In the genomic region with DNA sequence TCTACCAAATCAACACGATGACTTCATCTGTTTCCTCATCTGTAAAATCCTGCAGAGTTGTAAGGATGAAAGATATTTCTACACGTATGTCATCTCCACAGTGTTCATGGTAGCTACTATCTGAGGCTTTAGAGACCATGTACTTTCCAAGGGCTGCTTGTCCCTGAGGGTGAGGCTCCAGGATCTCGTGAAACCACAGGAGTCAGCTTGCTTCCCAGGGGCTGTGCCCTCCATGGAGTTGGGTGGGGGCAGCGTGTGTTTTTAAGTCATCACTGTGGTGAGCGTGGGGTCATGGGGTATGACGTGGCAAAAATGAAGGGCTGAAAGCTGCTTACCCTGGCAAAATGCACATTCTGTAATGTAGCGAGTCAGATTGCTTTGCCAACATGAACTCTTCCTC, we compare ENCODE assay signal across 14 cellular contexts.
A peak's percentile ranks its signal among the peaks of the same experiment; 100 is the strongest.
DNase-seq lines count a peak whose midpoint lies in the region; ATAC-seq, FAIRE-seq and TF ChIP-seq lines count a peak whose summit lies in the region.
"Had no signal": no experiment of that assay in that cellular context is flagged by ENCODE, and none has a peak within 500 bp of the region (broad histone marks: within the 10 kb centered on the region; RNA-seq: fewer than 3 reads in every experiment).

No MANE protein-coding gene starts in this region.

- peak overlapping the region; percentile 60; the same call in 1 of the 2 replicates for H2BK5ac ChIP-seq in H1 (ENCODE audit: low read depth, low read length)

- H3K9me3 ChIP-seq in H1 (ENCODE audit: insufficient read depth in 2 of 2, low read depth in 1 of 2, low read length in 1 of 2) (no peaks in the 10 kb centered on the region), mucosa of descending colon (no peaks in the 10 kb centered on the region), left ventricle myocardium inferior (replicated peaks) (no peaks in the 10 kb centered on the region)

- H3K4ac ChIP-seq in H1 (replicated peaks; ENCODE audit: insufficient read length, low read depth, low read length) = no peak overlapping the region

- no peaks in the 10 kb centered on the region; a peak in 1 of 7 replicates for H3K27me3 ChIP-seq in H1 (replicated peaks in 1 of 4; ENCODE audit: control insufficient read depth in 3 of 4, extremely low read depth in 1 of 4, insufficient read depth in 3 of 4, low read length in 3 of 4)
- H3K27me3 ChIP-seq in left ventricle myocardium inferior (ENCODE audit: low read depth) = no peaks in the 10 kb centered on the region

- no peak overlapping the region for H2AK5ac ChIP-seq in H1 (ENCODE audit: low read depth, low read length)

- H3K4me3 Mint-ChIP-seq in osteocyte (ENCODE audit: unreplicated experiment) = no peak overlapping the region
- H3K4me3 Mint-ChIP-seq: neural crest cell; stimulated activated naive CD8-positive, alpha-beta T cell treated with anti-CD3 and anti-CD28 coated beads, Interleukin-15, amount 100 ng/mL, for 72 hours had no signal

- POLR2A ChIA-PET in H1 (lab: Charles Lee; ENCODE audit: partially characterized antibody) = no interaction called here

- H3K79me1 ChIP-seq in H1 (ENCODE audit: low read depth, low read length) = no peaks in the 10 kb centered on the region; the same call in 1 of the 2 replicates

- H3K27me3 Mint-ChIP-seq in osteocyte (ENCODE audit: unreplicated experiment) = no peaks in the 10 kb centered on the region

- no peaks in the 10 kb centered on the region for H3K23me2 ChIP-seq in H1 (ENCODE audit: low read depth, low read length)

- intact Hi-C loops in mucosa of descending colon (cut with DNase I, micrococcal nuclease) (no loop called here), left ventricle myocardium inferior (cut with micrococcal nuclease) (no loop called here)

- CTCF ChIA-PET in H1 (lab: Charles Lee; ENCODE audit: partially characterized antibody) = interaction anchor here (0.6 to 2.7 kb wide), 7 partner anchors 9 to 79 kb away, joined by 3 to 9 read pairs (median 4); no protein-coding TSS in a partner anchor

- peak overlapping the region; percentile 96 for H3K27ac Mint-ChIP-seq in osteocyte (ENCODE audit: unreplicated experiment)
- H3K27ac Mint-ChIP-seq: stimulated activated naive CD8-positive, alpha-beta T cell treated with anti-CD3 and anti-CD28 coated beads, Interleukin-15, amount 100 ng/mL, for 72 hours had no signal

- FAIRE-seq in H1 (lab: Jason Lieb, UNC) = no peak

- no peak overlapping the region for H3K56ac ChIP-seq in H1 (replicated peaks; ENCODE audit: insufficient read length, low read depth, low read length)

- no peak overlapping the region for H2BK15ac ChIP-seq in H1 (ENCODE audit: low read length)

- no peak overlapping the region for H3K23ac ChIP-seq in H1 (ENCODE audit: insufficient read length)

- ATAC-seq in mucosa of descending colon = no peak
- ATAC-seq in GM21390 (IDR thresholded peaks at IDR 0.05; ENCODE audit: unreplicated experiment) = no peak
- ATAC-seq: stimulated activated naive CD8-positive, alpha-beta T cell treated with anti-CD3 and anti-CD28 coated beads, Interleukin-15, amount 100 ng/mL, for 72 hours had no signal

- DNase-seq in EL (peak; percentile 98), RPMI7951 (ENCODE audit: low read depth) (peak; percentile 94), H1 (ENCODE audit: low read depth in 1 of 2, low spot score in 2 of 2) (no peak), osteocyte (ENCODE audit: extremely low spot score, unreplicated experiment) (no peak), mucosa of descending colon (no peak), left ventricle myocardium inferior (no peak), nucleus accumbens (lab: John Stamatoyannopoulos, UW) (no peak)
- DNase-seq: DMS153; effector CD8-positive, alpha-beta T cell; RPMI8226; stimulated activated CD4-positive, alpha-beta T cell treated with anti-CD3 and anti-CD28 coated beads, Interleukin-2, amount 100 ng/mL, for 24 hours; stimulated activated naive CD8-positive, alpha-beta T cell treated with anti-CD3 and anti-CD28 coated beads, Interleukin-15, amount 100 ng/mL, for 72 hours had no signal

- peaks cover 78% of the 10 kb centered on the region for H3K4me1 Mint-ChIP-seq in osteocyte (ENCODE audit: unreplicated experiment)
- H3K4me1 Mint-ChIP-seq: stimulated activated naive CD8-positive, alpha-beta T cell treated with anti-CD3 and anti-CD28 coated beads, Interleukin-15, amount 100 ng/mL, for 72 hours had no signal

- H3K27ac ChIP-seq in H1 (ENCODE audit: low read depth, low read length) (no peak overlapping the region), left ventricle myocardium inferior (replicated peaks) (no peak overlapping the region)

- no peak overlapping the region for H3K14ac ChIP-seq in H1 (ENCODE audit: insufficient read length)

- H4K5ac ChIP-seq in H1 (ENCODE audit: insufficient read length, low read depth, low read length) = no peak overlapping the region

- H3K79me2 ChIP-seq in H1 (ENCODE audit: control insufficient read depth in 1 of 2, insufficient read depth in 2 of 2, low read length in 2 of 2) = no peaks in the 10 kb centered on the region

- TF ChIP-seq EP300 in H1 (IDR thresholded peaks at IDR 0.05; ENCODE audit: borderline replicate concordance in 1 of 2, low read depth in 2 of 2, low read length in 2 of 2) = no peak

- peak overlapping the region in 1 of 4 experiments; percentile 24; a peak in 1 of 8 replicates for H3K4me3 ChIP-seq in H1 (ENCODE audit: extremely low read depth in 1 of 4, insufficient read depth in 2 of 4, low read depth in 3 of 4, low read length in 4 of 4)
- H3K4me3 ChIP-seq in mucosa of descending colon = no peak overlapping the region
- no peak overlapping the region for H3K4me3 ChIP-seq in left ventricle myocardium inferior

- H3K36me3 Mint-ChIP-seq in osteocyte (ENCODE audit: unreplicated experiment) = peaks cover 14% of the 10 kb centered on the region

- H3K4me1 ChIP-seq in H1 (replicated peaks in 1 of 4; ENCODE audit: control insufficient read depth in 3 of 4, insufficient read depth in 4 of 4, low read length in 3 of 4) (peaks cover 2 to 21% (median 11%) of the 10 kb centered on the region in 4 experiments), mucosa of descending colon (ENCODE audit: low read depth) (peaks cover 4% of the 10 kb centered on the region), left ventricle myocardium inferior (peaks cover 29% of the 10 kb centered on the region)

- peak overlapping the region; percentile 89 for H2BK12ac ChIP-seq in H1 (ENCODE audit: low read depth, low read length)

- H3K9ac ChIP-seq in H1 (replicated peaks in 1 of 4; ENCODE audit: extremely low read depth in 1 of 4, low read depth in 3 of 4, low read length in 3 of 4) = no peak overlapping the region

- no peaks in the 10 kb centered on the region for H3K9me3 Mint-ChIP-seq in osteocyte (ENCODE audit: unreplicated experiment)
- H3K9me3 Mint-ChIP-seq: neural crest cell; stimulated activated naive CD8-positive, alpha-beta T cell treated with anti-CD3 and anti-CD28 coated beads, Interleukin-15, amount 100 ng/mL, for 72 hours had no signal

- H2AFZ ChIP-seq in H1 (ENCODE audit: low read length) = no peak overlapping the region

- no peaks in the 10 kb centered on the region for H4K20me1 ChIP-seq in H1 (replicated peaks in 1 of 2; ENCODE audit: control insufficient read depth in 1 of 2, insufficient read depth in 2 of 2, low read length in 2 of 2)

- 84% methylated on average over 7 of the region's 7 CpGs; no CpG with 5 or more reads in 1 of the 2 experiments for WGBS in H1 (ENCODE audit: extremely low coverage in 1 of 2, insufficient coverage in 1 of 2, insufficient read length in 1 of 2, insufficient replicate concordance in 2 of 2, low coverage in 1 of 2, low lambda C conversion rate in 2 of 2, missing lambda C conversion rate in 1 of 2), 2 experiments

- H4K8ac ChIP-seq in H1 (ENCODE audit: extremely low read depth, insufficient read depth, low read length) = no peak overlapping the region

- H2BK20ac ChIP-seq in H1 (ENCODE audit: low read length) = 0 out of 2 replicates have a peak overlapping the region, but pooled peaks have one; percentile 15

- TF ChIP-seq RAD21 in H1 (IDR thresholded peaks at IDR 0.05 in 1 of 2, conservative IDR thresholded peaks at IDR 0.05 in 1 of 2; ENCODE audit: low read depth in 2 of 2, low read length in 2 of 2) = no peak

- no peak overlapping the region for H4K91ac ChIP-seq in H1 (replicated peaks; ENCODE audit: insufficient read length, low read length)

- H3K4me2 ChIP-seq in H1 (ENCODE audit: insufficient read depth in 1 of 2, low read depth in 2 of 2, low read length in 2 of 2) = peak overlapping the region; percentile 35 to 48; a peak in 1 of 4 replicates

- H3K36me3 ChIP-seq in H1 (ENCODE audit: control insufficient read depth in 2 of 4, insufficient read depth in 4 of 4, low read length in 3 of 4) (no peaks in the 10 kb centered on the region), mucosa of descending colon (ENCODE audit: low read depth) (no peaks in the 10 kb centered on the region), left ventricle myocardium inferior (no peaks in the 10 kb centered on the region)

- TF ChIP-seq CTCF in H1 (IDR thresholded peaks at IDR 0.05; ENCODE audit: control extremely low read depth in 1 of 3, insufficient read depth in 1 of 3, low read depth in 1 of 3, low read length in 3 of 3) = no peak
- TF ChIP-seq CTCF in osteocyte (IDR thresholded peaks at IDR 0.05) = no peak
- no peak for TF ChIP-seq CTCF in mucosa of descending colon (IDR thresholded peaks at IDR 0.05)
- TF ChIP-seq CTCF in left ventricle myocardium inferior (IDR thresholded peaks at IDR 0.05; ENCODE audit: borderline replicate concordance) = no peak

- H2BK120ac ChIP-seq in H1 (replicated peaks; ENCODE audit: low read depth, low read length) = no peak overlapping the region

- H3K18ac ChIP-seq in H1 (ENCODE audit: extremely low read depth, low read length) = peak overlapping the region; percentile 10; the same call in 1 of the 2 replicates

- no peak for TF ChIP-seq POLR2A in H1 (IDR thresholded peaks at IDR 0.05; ENCODE audit: control extremely low read depth in 1 of 2, low read depth in 2 of 2, low read length in 2 of 2)

TF ChIP-seq in H1, 55 proteins besides CTCF, POLR2A, EP300 and RAD21:
- TF ChIP-seq MAFK (IDR thresholded peaks at IDR 0.05; ENCODE audit: low read depth, low read length) = no peak
- TF ChIP-seq CHD2 (IDR thresholded peaks at IDR 0.05; ENCODE audit: low read length) = no peak
- no peak for TF ChIP-seq SP1 (IDR thresholded peaks at IDR 0.05; ENCODE audit: low read depth, low read length)
- no peak for TF ChIP-seq JUN (IDR thresholded peaks at IDR 0.05; ENCODE audit: low read depth, low read length)
- no peak for TF ChIP-seq YY1 (IDR thresholded peaks at IDR 0.05; ENCODE audit: low read depth, low read length)
- TF ChIP-seq SIRT6 (IDR thresholded peaks at IDR 0.05; ENCODE audit: low read length) = no peak
- no peak for TF ChIP-seq EZH2 (IDR thresholded peaks at IDR 0.05; ENCODE audit: low read depth, low read length, severe bottlenecking)

Comparison
In these comparisons a context has a peak if more than half of its experiments do, and no peak if none do; other contexts are left out.
1. DNase-seq: peak in EL (single experiment) and RPMI7951 (single experiment); none in H1 (0 of 2), osteocyte (single experiment), mucosa of descending colon (0 of 3), left ventricle myocardium inferior (single experiment) and nucleus accumbens (0 of 56).